15 cellular contexts compared by ENCODE assay signal in the genomic region with DNA sequence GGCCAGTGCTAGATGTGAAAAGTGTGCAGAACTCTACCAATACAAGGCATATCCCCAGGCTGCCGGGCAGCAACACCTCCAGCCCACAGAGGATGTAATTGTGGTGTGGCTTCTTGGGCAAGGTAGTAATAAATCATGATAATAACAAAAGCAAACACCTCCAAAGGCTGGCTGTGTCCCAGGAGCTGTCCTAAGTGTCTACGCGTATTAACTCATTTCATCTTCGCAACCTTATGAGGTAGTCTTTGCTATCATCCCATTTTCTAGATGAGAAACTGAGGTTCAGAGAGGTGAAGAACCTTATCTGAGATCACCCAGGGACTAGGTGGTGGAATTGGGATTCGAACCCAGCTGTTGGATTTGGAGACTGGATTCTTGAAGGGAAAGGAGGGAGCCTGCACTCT. TPM values are rescaled to one million over a fixed set of nuclear protein-coding genes. Genes with fewer than 3 reads are reported as not detected.
DNase-seq lines count a peak whose midpoint lies in the region; ATAC-seq and TF ChIP-seq lines count a peak whose summit lies in the region.
"Had no signal": no experiment of that assay in that cellular context is flagged by ENCODE, and none has a peak within 500 bp of the region (broad histone marks: within the 10 kb centered on the region; RNA-seq: fewer than 3 reads in every experiment).

No MANE protein-coding gene starts in this region.

- DNase-seq in Panc1 (ENCODE audit: low read depth, low spot score) (no peak), tibial artery (no peak), NCI-H774 (lab: John Stamatoyannopoulos, UW) (no peak), SK-N-DZ (ENCODE audit: low spot score) (no peak)
- DNase-seq: activated B cell treated with CpG ODN at 0.5 μM for 24 hours; activated T-cell treated with anti-CD3 and anti-CD28 coated beads, Interleukin-2, amount 50 U/mL, for 24 hours; brain microvascular endothelial cell; COR-L47; NCI-H1092 treated with DMSO at 0.1 percent for 48 hours; NCI-H526; stimulated activated CD4-positive, alpha-beta T cell treated with anti-CD3 and anti-CD28 coated beads, Interleukin-2, amount 100 ng/mL, for 24 hours had no signal

- H3K9me3 ChIP-seq in Panc1 (ENCODE audit: control insufficient read depth, insufficient read depth, low read depth, low read length) (no peaks in the 10 kb centered on the region), endocrine pancreas (ENCODE audit: control insufficient read depth, low read length) (no peaks in the 10 kb centered on the region), mucosa of stomach (ENCODE audit: control insufficient read depth, low read length) (no peaks in the 10 kb centered on the region), tibial artery (no peaks in the 10 kb centered on the region)

- TSS peak; percentile 38 for BruUV-seq in Panc1 (replicated peaks; lab: Mats Ljungman, UMichigan)

- intact Hi-C loops in Panc1 (cut with micrococcal nuclease; ENCODE audit: unreplicated experiment): no loop called here
- intact Hi-C loops in tibial artery (cut with DNase I; ENCODE audit: low total_unique reads): no loop called here

- H3K4me1 ChIP-seq in Panc1 (ENCODE audit: control insufficient read depth, insufficient read depth, low read length) (peaks cover 32% of the 10 kb centered on the region), endocrine pancreas (ENCODE audit: control insufficient read depth, insufficient read depth, low read length) (peaks cover 7% of the 10 kb centered on the region), mucosa of stomach (ENCODE audit: control insufficient read depth, insufficient read depth, low read length) (peaks cover 49% of the 10 kb centered on the region), tibial artery (peaks cover 0 to 71% (median 54%) of the 10 kb centered on the region in 4 donors)

- peaks cover 2% of the 10 kb centered on the region; the same call in 1 of the 2 replicates for H3K36me3 ChIP-seq in Panc1 (ENCODE audit: control insufficient read depth, insufficient read depth, low read length)
- no peaks in the 10 kb centered on the region for H3K36me3 ChIP-seq in endocrine pancreas (ENCODE audit: control insufficient read depth, insufficient read depth, low read length)
- H3K36me3 ChIP-seq in mucosa of stomach (ENCODE audit: control insufficient read depth, insufficient read depth, low read length): peaks cover 8% of the 10 kb centered on the region
- H3K36me3 ChIP-seq in tibial artery: peaks cover 19 to 76% (median 46%) of the 10 kb centered on the region in 3 donors
- H3K36me3 ChIP-seq: brain microvascular endothelial cell had no signal

- H3K27me3 ChIP-seq in Panc1 (ENCODE audit: control insufficient read depth, insufficient read depth, low read length) (no peaks in the 10 kb centered on the region), endocrine pancreas (ENCODE audit: control insufficient read depth, insufficient read depth, low read length) (no peaks in the 10 kb centered on the region), mucosa of stomach (ENCODE audit: control insufficient read depth, insufficient read depth, low read length) (no peaks in the 10 kb centered on the region), tibial artery (no peaks in the 10 kb centered on the region)
- H3K27me3 ChIP-seq: brain microvascular endothelial cell had no signal

- TF ChIP-seq CTCF in Panc1 (IDR thresholded peaks at IDR 0.05): no peak
- no peak for TF ChIP-seq CTCF in tibial artery (IDR thresholded peaks at IDR 0.05)

- H3K9ac ChIP-seq in endocrine pancreas (ENCODE audit: control insufficient read depth, insufficient read depth, low read length) (peak overlapping the region; percentile 12), mucosa of stomach (ENCODE audit: low read length) (peak overlapping the region; percentile 48)

- H3K27ac ChIP-seq in Panc1 (ENCODE audit: low read length) (no peak overlapping the region), tibial artery (peak overlapping the region; percentile 58 to 68)
- H3K27ac ChIP-seq: brain microvascular endothelial cell had no signal

- CTCF ChIA-PET in Panc1 (lab: Charles Lee): no interaction called here

- ATAC-seq in Panc1 (no peak), GM18873 (IDR thresholded peaks at IDR 0.05; ENCODE audit: low FRiP score, unreplicated experiment) (no peak)
- ATAC-seq: stimulated activated memory B cell treated with anti-CD40 and anti-IgM and Interleukin-4, amounts not matched to agents 10 μg/mL and 1 μg/mL and 100 μg/mL, for 72 hours had no signal

- POLR2A ChIA-PET in Panc1 (lab: Charles Lee): interaction anchor here (0.6 kb wide), 1 partner anchor 21 kb away, joined by 9 read pairs; no protein-coding TSS in a partner anchor

- in situ Hi-C loops in Panc1 (cut with HindIII; ENCODE audit: low pct_unique_long_range_greater_than_20kb, low sequenced_read_pairs): no loop called here

- H3K4me3 ChIP-seq in Panc1 (ENCODE audit: low read depth in 2 of 2, low read length in 2 of 2) (no peak overlapping the region), endocrine pancreas (ENCODE audit: control insufficient read depth, insufficient read depth, low read length) (no peak overlapping the region), mucosa of stomach (ENCODE audit: low read length) (peak overlapping the region; percentile 0), tibial artery (no peak overlapping the region)

RNA-seq across cellular contexts. Expression of a gene that starts 5.3 kb away (rescaled TPM):
- 46.0 TPM for total RNA-seq in Panc1 (2021; ENCODE audit: unreplicated experiment)
- 79.3 TPM for polyA plus RNA-seq in Panc1 (2012; ENCODE audit: insufficient read length)
- 24.2 and 27.4 TPM in 2 replicates for polyA plus RNA-seq in SK-N-DZ (2014; cell fraction: cytosol; rRNA removed)
- polyA plus RNA-seq in SK-N-DZ (2014; cell fraction: nucleus; rRNA removed): 17.1 and 34.6 TPM in 2 replicates

RNA-seq across cellular contexts. Expression of a gene that starts 29.5 kb away (rescaled TPM):
- total RNA-seq in Panc1 (2021; ENCODE audit: unreplicated experiment): 6.9 TPM
- polyA plus RNA-seq in Panc1 (2012; ENCODE audit: insufficient read length): 8.6 TPM
- polyA plus RNA-seq in SK-N-DZ (2014; cell fraction: cytosol; rRNA removed): 24.3 and 33.6 TPM in 2 replicates
- 64.8 and 91.0 TPM in 2 replicates for polyA plus RNA-seq in SK-N-DZ (2014; cell fraction: nucleus; rRNA removed)

RNA-seq across cellular contexts. Expression of a gene that starts 44.6 kb away (rescaled TPM):
- total RNA-seq in Panc1 (2021; ENCODE audit: unreplicated experiment): 439 TPM
- 291 TPM for polyA plus RNA-seq in Panc1 (2012; ENCODE audit: insufficient read length)
- 0.78 and 1.8 TPM in 2 replicates for polyA plus RNA-seq in SK-N-DZ (2014; cell fraction: cytosol; rRNA removed)
- 1.8 and 3.1 TPM in 2 replicates for polyA plus RNA-seq in SK-N-DZ (2014; cell fraction: nucleus; rRNA removed)

RNA-seq across cellular contexts. Expression of a gene that starts 50.0 kb away (rescaled TPM):
- total RNA-seq in Panc1 (2021; ENCODE audit: unreplicated experiment): 114 TPM
- 149 TPM for polyA plus RNA-seq in Panc1 (2012; ENCODE audit: insufficient read length)
- 13.1 and 25.6 TPM in 2 replicates for polyA plus RNA-seq in SK-N-DZ (2014; cell fraction: cytosol; rRNA removed)
- 37.4 and 48.4 TPM in 2 replicates for polyA plus RNA-seq in SK-N-DZ (2014; cell fraction: nucleus; rRNA removed)
